Comparison of ENCODE assay signal across 10 cellular contexts in genomic region chr17:40309938-40310510, GRCh38. TPM values are rescaled to one million over a fixed set of nuclear protein-coding genes. Genes with fewer than 3 reads are reported as not detected.
DNase-seq lines count a peak whose midpoint lies in the region; ATAC-seq, FAIRE-seq and TF ChIP-seq lines count a peak whose summit lies in the region.
"Had no signal": no experiment of that assay in that cellular context is flagged by ENCODE, and none has a peak within 500 bp of the region (broad histone marks: within the 10 kb centered on the region; RNA-seq: fewer than 3 reads in every experiment).

No MANE protein-coding gene starts in this region.

- no peaks in the 10 kb centered on the region for H3K9me3 Mint-ChIP-seq in central memory CD8-positive, alpha-beta T cell

- H2AK5ac ChIP-seq in mesendoderm (ENCODE audit: low read length) = no peak overlapping the region

- 100% methylated on average over 1 of the region's 2 CpGs for WGBS in mammary epithelial cell (ENCODE audit: low coverage, missing lambda C conversion rate)
- no CpG with 5 or more reads among the region's 2 CpGs for WGBS in mesendoderm (ENCODE audit: extremely low coverage, insufficient coverage, low lambda C conversion rate)

- H3K18ac ChIP-seq in mesendoderm (ENCODE audit: low read length) = peak overlapping the region; percentile 10

- no peak overlapping the region for H2BK5ac ChIP-seq in mesendoderm (ENCODE audit: low read length)

- H3K56ac ChIP-seq in mesendoderm (ENCODE audit: low read length) = peak overlapping the region; percentile 50

- no peak overlapping the region for H2BK120ac ChIP-seq in mesendoderm (ENCODE audit: low read depth, low read length)

- no peak for FAIRE-seq in frontal cortex (lab: Jason Lieb, UNC)

- H3K4ac ChIP-seq in mesendoderm (ENCODE audit: low read depth, low read length) = no peak overlapping the region

- H3K27me3 ChIP-seq in breast epithelium = no peaks in the 10 kb centered on the region
- no peaks in the 10 kb centered on the region for H3K27me3 ChIP-seq in mammary epithelial cell (ENCODE audit: insufficient read depth, low read length)
- no peaks in the 10 kb centered on the region for H3K27me3 ChIP-seq in mesendoderm (ENCODE audit: insufficient read depth, low read length, poor library complexity)
- H3K27me3 ChIP-seq in upper lobe of right lung = no peaks in the 10 kb centered on the region

- CTCF ChIA-PET in mammary epithelial cell (lab: Charles Lee; ENCODE audit: low non-redundant PET) = interaction anchor here (0.5 kb wide), 1 partner anchor 223 kb away, joined by 7 read pairs; no protein-coding TSS in a partner anchor

- no peak overlapping the region for H3K4me2 ChIP-seq in mammary epithelial cell (ENCODE audit: insufficient read depth, low read depth, low read length)
- no peak overlapping the region for H3K4me2 ChIP-seq in mesendoderm (ENCODE audit: low read length)

- no peaks in the 10 kb centered on the region for H3K9me3 ChIP-seq in breast epithelium
- no peaks in the 10 kb centered on the region for H3K9me3 ChIP-seq in mammary epithelial cell (replicated peaks; ENCODE audit: insufficient read depth, low read length)
- no peaks in the 10 kb centered on the region for H3K9me3 ChIP-seq in upper lobe of right lung

- peak overlapping the region; percentile 94 to 97 for H3K27ac ChIP-seq in breast epithelium
- no peak overlapping the region for H3K27ac ChIP-seq in mammary epithelial cell (ENCODE audit: insufficient read depth, low read depth, low read length)
- H3K27ac ChIP-seq in mesendoderm (ENCODE audit: low read depth, low read length) = no peak overlapping the region
- H3K27ac ChIP-seq in upper lobe of right lung = peak overlapping the region; percentile 68

- H3K36me3 ChIP-seq in breast epithelium (no peaks in the 10 kb centered on the region), mammary epithelial cell (ENCODE audit: insufficient read depth, low read length) (no peaks in the 10 kb centered on the region), mesendoderm (ENCODE audit: control insufficient read depth, insufficient read depth, low read length) (no peaks in the 10 kb centered on the region), upper lobe of right lung (no peaks in the 10 kb centered on the region)

- H4K5ac ChIP-seq in mesendoderm (ENCODE audit: low read length) = no peak overlapping the region

- H2AFZ ChIP-seq in mammary epithelial cell (ENCODE audit: low read depth, low read length) = no peak overlapping the region

- peaks cover 8% of the 10 kb centered on the region for H3K36me3 Mint-ChIP-seq in central memory CD8-positive, alpha-beta T cell (ENCODE audit: insufficient read depth)

- no peak for ATAC-seq in central memory CD8-positive, alpha-beta T cell (replicated peaks; ENCODE audit: extremely low read depth, poor library complexity, severe bottlenecking)
- ATAC-seq in upper lobe of right lung = peak; percentile 14

- H3K4me3 Mint-ChIP-seq in central memory CD8-positive, alpha-beta T cell = no peak overlapping the region

- H3K4me1 Mint-ChIP-seq in central memory CD8-positive, alpha-beta T cell = peaks cover 41% of the 10 kb centered on the region

- peak overlapping the region in 2 of 3 donors; percentile 54 to 66 for H3K4me3 ChIP-seq in breast epithelium
- no peak overlapping the region for H3K4me3 ChIP-seq in mammary epithelial cell (replicated peaks in 1 of 3; ENCODE audit: insufficient read depth in 1 of 3, low read depth in 2 of 3, low read length in 3 of 3)
- H3K4me3 ChIP-seq in mesendoderm (ENCODE audit: low read length) = no peak overlapping the region
- peak overlapping the region; percentile 52 for H3K4me3 ChIP-seq in upper lobe of right lung

- TF ChIP-seq CTCF in breast epithelium (IDR thresholded peaks at IDR 0.05) = no peak
- no peak for TF ChIP-seq CTCF in mammary epithelial cell (conservative IDR thresholded peaks at IDR 0.05 in 1 of 2, IDR thresholded peaks at IDR 0.05 in 1 of 2; ENCODE audit: extremely low read depth in 1 of 2, insufficient read depth in 1 of 2, low read depth in 1 of 2, low read length in 2 of 2)
- no peak for TF ChIP-seq CTCF in upper lobe of right lung (IDR thresholded peaks at IDR 0.05)

- H3K79me1 ChIP-seq in mesendoderm (ENCODE audit: low read length) = no peaks in the 10 kb centered on the region

- BruUV-seq in mammary epithelial cell (replicated peaks; lab: Mats Ljungman, UMichigan) = no TSS peak

- H3K27me3 Mint-ChIP-seq in central memory CD8-positive, alpha-beta T cell = no peaks in the 10 kb centered on the region

- no peaks in the 10 kb centered on the region for H3K79me2 ChIP-seq in mammary epithelial cell (ENCODE audit: insufficient read depth, low read length)
- no peaks in the 10 kb centered on the region for H3K79me2 ChIP-seq in mesendoderm (ENCODE audit: control insufficient read depth, insufficient read depth, low read length)

- intact Hi-C loops in breast epithelium (cut with DNase I; ENCODE audit: low total_unique reads) (no loop called here), mammary epithelial cell (cut with micrococcal nuclease) (loop anchor here (5.0 to 10.0 kb wide), 2 partner anchors 237 to 285 kb away; no protein-coding TSS in a partner anchor), upper lobe of right lung (cut with DNase I) (no loop called here)

- in situ Hi-C loops in mammary epithelial cell (cut with MboI; ENCODE audit: low sequenced_read_pairs in 2 of 2) = loop anchor here (5.0 kb wide), 2 partner anchors 37 to 42 kb away; no protein-coding TSS in a partner anchor

- peak overlapping the region; percentile 17 for H3K27ac Mint-ChIP-seq in central memory CD8-positive, alpha-beta T cell (ENCODE audit: low read depth)

- no peak overlapping the region for H3K9ac ChIP-seq in mammary epithelial cell (ENCODE audit: insufficient read depth, low read length)
- no peak overlapping the region for H3K9ac ChIP-seq in mesendoderm (ENCODE audit: low read length)

- DNase-seq in breast epithelium (ENCODE audit: low spot score in 2 of 2) (peak in 1 of 2 donors; percentile 2), mammary epithelial cell (no peak), mesendoderm (no peak), upper lobe of right lung (peak; percentile 63), Kasumi-1 (lab: John Stamatoyannopoulos, UW) (no peak), HUDEP-2 (lab: John Stamatoyannopoulos, UW; ENCODE audit: unreplicated experiment in 76 of 76) (no peak), frontal cortex (ENCODE audit: low spot score in 2 of 2) (no peak)
- no peak for DNase-seq in central memory CD8-positive, alpha-beta T cell (ENCODE audit: low spot score in 2 of 2)
- DNase-seq: midbrain had no signal

- TF ChIP-seq POLR2A in breast epithelium (IDR thresholded peaks at IDR 0.05) = no peak

- H4K8ac ChIP-seq in mesendoderm (ENCODE audit: low read depth, low read length) = no peak overlapping the region

- H4K20me1 ChIP-seq in mammary epithelial cell (ENCODE audit: insufficient read depth, low read length) = no peaks in the 10 kb centered on the region

- peaks cover 39 to 79% of the 10 kb centered on the region in 2 donors for H3K4me1 ChIP-seq in breast epithelium
- peaks cover 65% of the 10 kb centered on the region for H3K4me1 ChIP-seq in mammary epithelial cell (ENCODE audit: insufficient read depth, low read length)
- H3K4me1 ChIP-seq in mesendoderm (ENCODE audit: control insufficient read depth, low read depth, low read length) = peaks cover 24% of the 10 kb centered on the region
- peaks cover 88% of the 10 kb centered on the region for H3K4me1 ChIP-seq in upper lobe of right lung

- no peak overlapping the region for H3K23ac ChIP-seq in mesendoderm (ENCODE audit: low read length)

- dilution Hi-C loops in mammary epithelial cell (cut with HindIII; ENCODE audit: low sequenced_read_pairs) = no loop called here

- no peak overlapping the region for H2BK15ac ChIP-seq in mesendoderm (replicated peaks; ENCODE audit: low read depth)

RNA-seq across cellular contexts. Expression of gene RARA, which starts 1.0 kb away (rescaled TPM):
- total RNA-seq in breast epithelium = 10 to 100 TPM; 14.2 to 31.2 (median 25.2) TPM
- 10 to 100 TPM; 12.7 to 26.6 TPM for total RNA-seq in mammary epithelial cell
- polyA plus RNA-seq in mammary epithelial cell = 6.9 TPM
- polyA minus RNA-seq in mammary epithelial cell = 18.5 TPM
- polyA plus RNA-seq in mesendoderm (2013, experiment 1 of 2) = 30.6 TPM
- 29.9 TPM for polyA plus RNA-seq in mesendoderm (2013, experiment 2 of 2)
- total RNA-seq in upper lobe of right lung = 69.7 TPM
- 4.9 TPM for total RNA-seq in frontal cortex

RNA-seq across cellular contexts. Expression of gene CDC6, which starts 22.3 kb away (rescaled TPM):
- total RNA-seq in breast epithelium (under 1 TPM; 0.29 to 0.98 (median 0.80) TPM), mammary epithelial cell (10 to 100 TPM in 1 of 2 donors, 1 to 10 TPM in 1; 5.2 to 61.8 TPM), upper lobe of right lung (1.4 TPM), frontal cortex (2.4 TPM)
- polyA plus RNA-seq in mammary epithelial cell = 53.9 TPM
- polyA minus RNA-seq in mammary epithelial cell = 22.7 TPM
- polyA plus RNA-seq in mesendoderm (2013, experiment 1 of 2) = 114 TPM
- 117 TPM for polyA plus RNA-seq in mesendoderm (2013, experiment 2 of 2)

RNA-seq across cellular contexts. Expression of gene GJD3, which starts 54.5 kb away (rescaled TPM):
- total RNA-seq in breast epithelium = not detected
- total RNA-seq in mammary epithelial cell = under 1 TPM in 1 of 2 donors, not detected in 1; 0.67 TPM
- polyA plus RNA-seq in mammary epithelial cell = not detected
- 0.57 TPM for polyA minus RNA-seq in mammary epithelial cell
- polyA plus RNA-seq in mesendoderm (2013, experiment 1 of 2) = not detected
- not detected for polyA plus RNA-seq in mesendoderm (2013, experiment 2 of 2)
- 2.8 TPM for total RNA-seq in upper lobe of right lung
- total RNA-seq in frontal cortex = not detected
- total RNA-seq: LHCN-M2 had no signal

Comparison
In these comparisons a context has a peak if more than half of its experiments do, and no peak if none do; other contexts are left out.
1. H3K27ac ChIP-seq: peak in breast epithelium (2 of 2) and upper lobe of right lung (single experiment); none in mammary epithelial cell (single experiment) and mesendoderm (single experiment).
2. H3K4me3 ChIP-seq: peak in breast epithelium (2 of 3) and upper lobe of right lung (single experiment); none in mammary epithelial cell (0 of 3) and mesendoderm (single experiment).